Comparison of ENCODE assay signal across 9 cellular contexts in the genomic region with DNA sequence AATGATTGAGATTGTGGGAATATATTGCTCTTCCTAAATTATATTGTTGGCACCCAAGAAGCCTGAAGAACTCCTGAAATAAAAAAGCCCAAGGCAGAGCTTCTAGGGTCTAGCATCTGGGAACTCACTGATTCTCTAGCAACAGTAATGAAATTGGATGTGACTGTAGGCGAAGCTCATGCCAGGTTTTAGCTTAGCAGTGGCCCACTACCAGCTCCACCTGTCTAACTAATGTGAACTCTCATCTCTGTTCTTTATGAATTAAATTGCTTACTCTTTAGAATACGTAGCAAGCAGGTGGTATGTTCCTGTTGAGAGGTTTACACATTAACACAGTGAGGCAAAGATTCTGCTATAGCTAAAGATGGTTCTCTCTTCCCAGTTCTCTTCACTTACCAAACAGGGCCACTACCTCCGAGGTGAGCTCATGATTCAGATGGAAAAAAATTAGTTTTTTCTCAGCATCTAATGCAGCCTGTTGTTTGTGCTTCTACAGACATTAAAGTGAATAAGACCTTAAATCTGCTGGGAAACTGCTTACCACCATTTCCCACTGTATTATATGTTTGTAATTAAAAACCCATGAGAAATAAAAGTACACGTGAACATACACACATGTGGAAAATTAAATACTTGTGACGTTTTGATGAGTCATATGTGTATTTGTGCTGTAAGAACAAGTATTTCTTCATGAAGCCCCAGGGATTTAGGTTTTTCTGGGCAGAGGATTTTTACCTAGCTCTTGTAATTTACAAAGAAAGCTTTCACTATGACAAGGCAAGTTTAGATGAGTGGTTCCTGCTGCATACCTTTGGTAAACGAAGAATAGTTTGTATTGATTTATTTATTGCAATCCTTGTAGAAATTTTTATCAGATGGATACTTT.
DNase-seq lines count a peak whose midpoint lies in the region; ATAC-seq and TF ChIP-seq lines count a peak whose summit lies in the region.
"Had no signal": no experiment of that assay in that cellular context is flagged by ENCODE, and none has a peak within 500 bp of the region (broad histone marks: within the 10 kb centered on the region; RNA-seq: fewer than 3 reads in every experiment).

No MANE protein-coding gene starts in this region.

- in situ Hi-C loops in astrocyte of the spinal cord (cut with HindIII; ENCODE audit: low sequenced_read_pairs) = no loop called here

- peaks cover 19% of the 10 kb centered on the region for H3K4me1 Mint-ChIP-seq in activated naive CD8-positive, alpha-beta T cell treated with anti-CD3 and anti-CD28 coated beads, Interleukin-2, amount 50 U/mL, for 24 hours

- H3K27me3 Mint-ChIP-seq in activated naive CD8-positive, alpha-beta T cell treated with anti-CD3 and anti-CD28 coated beads, Interleukin-2, amount 50 U/mL, for 24 hours = no peaks in the 10 kb centered on the region

- DNase-seq in EH (ENCODE audit: low read depth) (peak; percentile 29), GM20000 (ENCODE audit: low spot score) (peak; percentile 38), astrocyte of the spinal cord (ENCODE audit: low read depth, low spot score) (peak; percentile 35), GDM1 (lab: John Stamatoyannopoulos, UW) (no peak), NCI-H1930 (lab: John Stamatoyannopoulos, UW) (no peak)
- DNase-seq in stimulated activated CD4-positive, alpha-beta T cell treated with anti-CD3 and anti-CD28 coated beads, Interleukin-15, amount 100 ng/mL, for 24 hours = no peak
- DNase-seq in activated naive CD8-positive, alpha-beta T cell treated with anti-CD3 and anti-CD28 coated beads, Interleukin-2, amount 50 U/mL, for 24 hours = no peak
- DNase-seq: GF-D8 had no signal

- H3K36me3 Mint-ChIP-seq in activated naive CD8-positive, alpha-beta T cell treated with anti-CD3 and anti-CD28 coated beads, Interleukin-2, amount 50 U/mL, for 24 hours (ENCODE audit: low read depth) = peaks cover 21% of the 10 kb centered on the region

- no peak overlapping the region for H3K4me3 ChIP-seq in astrocyte of the spinal cord (ENCODE audit: low read depth, low read length)

- no peaks in the 10 kb centered on the region for H3K9me3 Mint-ChIP-seq in activated naive CD8-positive, alpha-beta T cell treated with anti-CD3 and anti-CD28 coated beads, Interleukin-2, amount 50 U/mL, for 24 hours

- H3K27ac Mint-ChIP-seq in activated naive CD8-positive, alpha-beta T cell treated with anti-CD3 and anti-CD28 coated beads, Interleukin-2, amount 50 U/mL, for 24 hours = no peak overlapping the region

- peak; percentile 68 for ATAC-seq in HG03175 (IDR thresholded peaks at IDR 0.05; ENCODE audit: unreplicated experiment)
- no peak for ATAC-seq in activated naive CD8-positive, alpha-beta T cell treated with anti-CD3 and anti-CD28 coated beads, Interleukin-2, amount 50 U/mL, for 24 hours

- TF ChIP-seq CTCF in GM20000 (IDR thresholded peaks at IDR 0.05; ENCODE audit: extremely low read depth, missing control alignments) = no peak
- no peak for TF ChIP-seq CTCF in astrocyte of the spinal cord (IDR thresholded peaks at IDR 0.05; ENCODE audit: low read depth, low read length)

- H3K4me3 Mint-ChIP-seq in activated naive CD8-positive, alpha-beta T cell treated with anti-CD3 and anti-CD28 coated beads, Interleukin-2, amount 50 U/mL, for 24 hours = no peak overlapping the region

Comparison
In these comparisons a context has a peak if more than half of its experiments do, and no peak if none do; other contexts are left out.
1. DNase-seq: peak in EH (single experiment), GM20000 (single experiment) and astrocyte of the spinal cord (single experiment); none in stimulated activated CD4-positive, alpha-beta T cell treated with anti-CD3 and anti-CD28 coated beads, Interleukin-15, amount 100 ng/mL, for 24 hours (single experiment), GDM1 (single experiment), NCI-H1930 (0 of 2) and activated naive CD8-positive, alpha-beta T cell treated with anti-CD3 and anti-CD28 coated beads, Interleukin-2, amount 50 U/mL, for 24 hours (single experiment).